ENCODE assay signal across 27 cellular contexts in the genomic region with DNA sequence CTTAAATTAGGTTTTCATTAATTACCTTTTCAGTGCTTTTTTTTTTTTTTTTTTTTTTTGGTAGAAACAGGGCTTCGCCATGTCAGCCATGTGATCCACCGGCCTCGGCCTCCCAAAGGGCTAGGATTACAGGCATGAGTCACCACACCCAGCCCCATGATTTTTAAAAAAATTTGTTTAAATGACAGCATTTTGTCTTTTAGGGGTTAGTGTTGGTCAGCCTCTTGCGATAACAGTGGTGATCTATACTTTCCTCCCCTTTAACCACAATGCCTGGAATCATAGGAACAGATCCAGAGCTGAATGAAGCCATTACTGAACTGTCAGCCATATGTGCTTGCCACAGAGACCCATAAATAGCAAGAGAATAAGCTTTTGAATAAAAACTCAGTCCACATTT.
DNase-seq lines count a peak whose midpoint lies in the region.
"Had no signal": no experiment of that assay in that cellular context is flagged by ENCODE, and none has a peak within 500 bp of the region (broad histone marks: within the 10 kb centered on the region; RNA-seq: fewer than 3 reads in every experiment).

No MANE protein-coding gene starts in this region.

- DNase-seq in Daoy (ENCODE audit: low read depth) (peak; percentile 57), LHCN-M2 (ENCODE audit: low read depth) (peak; percentile 1), amniotic epithelial cell (ENCODE audit: low read depth) (peak; percentile 82), iris pigment epithelial cell (ENCODE audit: low read depth) (peak; percentile 44), putamen (ENCODE audit: low spot score) (no peak), HuH-7.5 (ENCODE audit: low spot score) (no peak)
- no peak for DNase-seq in activated CD4-positive, alpha-beta T cell treated with anti-CD3 and anti-CD28 coated beads, Interleukin-2, amount 50 U/mL, for 4 hours
- DNase-seq in T-helper 2 cell treated with Interferon-gamma antibody and Interleukin-4, amounts not matched to agents 5 μg/mL and 100 μg/mL, for 36 hours (ENCODE audit: low spot score) = no peak
- DNase-seq: ACHN; activated CD4-positive, alpha-beta T cell treated with anti-CD3 and anti-CD28 coated beads for 4 hours; foreskin fibroblast; GOT3; hippocampal formation; Karpas-422; kidney; mesendoderm; naive thymus-derived CD4-positive, alpha-beta T cell; NCI-H2107; NCI-H510A; NK-92 treated with Interleukin-12 subunit alpha and Interleukin-12 subunit beta, amount 100 ng/mL, for 24 hours; Peyer's patch; sigmoid colon; stimulated activated naive CD4-positive, alpha-beta T cell; thyroid gland had no signal

- H3K4me1 Mint-ChIP-seq in T-helper 2 cell treated with Interferon-gamma antibody and Interleukin-4, amounts not matched to agents 5 μg/mL and 100 μg/mL, for 36 hours (ENCODE audit: low read depth) = peaks cover 37% of the 10 kb centered on the region

- H3K4me3 Mint-ChIP-seq in T-helper 2 cell treated with Interferon-gamma antibody and Interleukin-4, amounts not matched to agents 5 μg/mL and 100 μg/mL, for 36 hours = no peak overlapping the region
- H3K4me3 Mint-ChIP-seq: activated T-helper 17 cell treated with anti-CD3 and anti-CD28 coated beads, Interleukin-2, amount 50 U/mL, for 72 hours; CD14-positive monocyte; dendritic cell treated with granulocyte-macrophage colony-stimulating factor and Interleukin-4, amounts not matched to agents 40 ng/mL and 50 ng/mL, for 4 days had no signal

- H3K27me3 Mint-ChIP-seq in T-helper 2 cell treated with Interferon-gamma antibody and Interleukin-4, amounts not matched to agents 5 μg/mL and 100 μg/mL, for 36 hours (ENCODE audit: low read depth) = peaks cover 8% of the 10 kb centered on the region
- H3K27me3 Mint-ChIP-seq: dendritic cell treated with granulocyte-macrophage colony-stimulating factor and Interleukin-4, amounts not matched to agents 40 ng/mL and 50 ng/mL, for 4 days had no signal

- H3K27ac Mint-ChIP-seq in T-helper 2 cell treated with Interferon-gamma antibody and Interleukin-4, amounts not matched to agents 5 μg/mL and 100 μg/mL, for 36 hours = no peak overlapping the region
- H3K27ac Mint-ChIP-seq: activated T-helper 17 cell treated with anti-CD3 and anti-CD28 coated beads, Interleukin-2, amount 50 U/mL, for 72 hours; CD14-positive monocyte; dendritic cell treated with granulocyte-macrophage colony-stimulating factor and Interleukin-4, amounts not matched to agents 40 ng/mL and 50 ng/mL, for 4 days had no signal

- H3K36me3 Mint-ChIP-seq in T-helper 2 cell treated with Interferon-gamma antibody and Interleukin-4, amounts not matched to agents 5 μg/mL and 100 μg/mL, for 36 hours (ENCODE audit: low read depth) = no peaks in the 10 kb centered on the region
- H3K36me3 Mint-ChIP-seq: CD14-positive monocyte had no signal

- no peaks in the 10 kb centered on the region for H3K9me3 Mint-ChIP-seq in T-helper 2 cell treated with Interferon-gamma antibody and Interleukin-4, amounts not matched to agents 5 μg/mL and 100 μg/mL, for 36 hours
- H3K9me3 Mint-ChIP-seq: activated T-helper 17 cell treated with anti-CD3 and anti-CD28 coated beads, Interleukin-2, amount 50 U/mL, for 72 hours; CD14-positive monocyte; dendritic cell treated with granulocyte-macrophage colony-stimulating factor and Interleukin-4, amounts not matched to agents 40 ng/mL and 50 ng/mL, for 4 days; naive thymus-derived CD4-positive, alpha-beta T cell had no signal

Comparison
In these comparisons a context has a peak if more than half of its experiments do, and no peak if none do; other contexts are left out.
1. DNase-seq: peak in Daoy (single experiment), LHCN-M2 (single experiment), amniotic epithelial cell (single experiment) and iris pigment epithelial cell (single experiment); none in activated CD4-positive, alpha-beta T cell treated with anti-CD3 and anti-CD28 coated beads, Interleukin-2, amount 50 U/mL, for 4 hours (0 of 2), T-helper 2 cell treated with Interferon-gamma antibody and Interleukin-4, amounts not matched to agents 5 μg/mL and 100 μg/mL, for 36 hours (single experiment), putamen (single experiment) and HuH-7.5 (single experiment).